Comparison of ENCODE assay signal across 9 cellular contexts in the genomic region with DNA sequence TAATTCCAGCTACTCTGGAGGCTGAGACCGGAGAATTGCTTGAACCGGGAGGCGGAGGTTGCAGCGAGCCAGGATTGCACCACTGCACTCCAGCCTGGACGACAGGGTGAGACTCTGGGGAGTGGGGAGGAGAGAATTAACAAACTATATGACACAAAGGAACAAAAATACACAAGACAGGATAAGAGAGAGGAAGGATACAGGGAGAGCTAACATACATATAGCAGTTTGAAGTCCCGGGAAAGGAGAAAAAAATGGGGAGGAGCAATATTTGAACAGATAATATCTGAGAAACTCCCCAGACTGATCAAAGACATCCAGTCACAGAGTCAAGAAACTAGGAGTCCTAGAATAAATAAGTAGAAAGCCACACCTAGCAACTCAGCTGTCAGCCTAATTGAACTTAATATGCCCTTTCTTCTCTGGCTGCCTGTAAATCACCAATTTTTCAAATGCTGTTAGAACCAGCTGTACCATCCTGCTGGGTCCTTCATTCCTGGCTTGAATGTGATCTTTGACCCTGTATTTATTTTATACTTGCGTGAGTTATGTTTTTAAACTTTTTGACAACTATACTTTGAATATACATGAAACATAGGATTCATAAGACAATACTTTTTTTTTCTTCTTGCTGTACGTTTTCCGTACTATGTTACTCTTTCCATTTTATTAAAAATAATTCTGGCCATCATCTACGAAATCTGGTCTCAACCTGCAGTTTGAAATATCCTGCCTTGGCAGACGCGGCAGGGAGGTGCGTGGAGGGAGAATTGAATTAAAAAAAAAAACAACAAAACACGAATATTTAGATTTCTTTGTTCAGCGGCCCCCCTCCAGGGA. TPM values are rescaled to one million over a fixed set of nuclear protein-coding genes. Genes with fewer than 3 reads are reported as not detected.
DNase-seq lines count a peak whose midpoint lies in the region; FAIRE-seq and TF ChIP-seq lines count a peak whose summit lies in the region.
"Had no signal": no experiment of that assay in that cellular context is flagged by ENCODE, and none has a peak within 500 bp of the region (broad histone marks: within the 10 kb centered on the region; RNA-seq: fewer than 3 reads in every experiment).

No MANE protein-coding gene starts in this region.

- H3K27ac ChIP-seq in kidney (ENCODE audit: low read depth in 2 of 2, low read length in 2 of 2) = no peak overlapping the region
- H3K27ac ChIP-seq in skeletal muscle tissue (ENCODE audit: low read depth, low read length) = peak overlapping the region; percentile 81

- no peaks in the 10 kb centered on the region for H3K36me3 ChIP-seq in kidney (ENCODE audit: control insufficient read depth in 1 of 2, insufficient read depth in 2 of 2, low read length in 2 of 2)
- H3K36me3 ChIP-seq in skeletal muscle tissue (ENCODE audit: control insufficient read depth in 3 of 3, insufficient read depth in 3 of 3, low read length in 3 of 3) = no peaks in the 10 kb centered on the region

- peak overlapping the region; percentile 45 for H3K4me3 ChIP-seq in astrocyte of the cerebellum (ENCODE audit: low read depth, low read length)
- H3K4me3 ChIP-seq in kidney (ENCODE audit: low read length in 2 of 2) = peak overlapping the region; percentile 85 to 90
- H3K4me3 ChIP-seq in skeletal muscle tissue (ENCODE audit: low read length in 3 of 3) = peak overlapping the region; percentile 88 to 93 (median 89)

- FAIRE-seq in kidney (lab: Jason Lieb, UNC) (no peak), GM12892 (lab: Jason Lieb, UNC) (no peak), GM12891 (lab: Jason Lieb, UNC) (no peak)

- H3K9me3 ChIP-seq in kidney (ENCODE audit: control insufficient read depth in 1 of 2, low read length in 2 of 2) (no peaks in the 10 kb centered on the region), skeletal muscle tissue (ENCODE audit: control insufficient read depth in 3 of 3, low read length in 3 of 3) (no peaks in the 10 kb centered on the region)

- peak overlapping the region; percentile 66 to 81 for H3K9ac ChIP-seq in kidney (ENCODE audit: low read length in 2 of 2)
- peak overlapping the region; percentile 85 to 94 (median 91) for H3K9ac ChIP-seq in skeletal muscle tissue (ENCODE audit: low read depth in 1 of 3, low read length in 3 of 3)

- intact Hi-C loops in kidney (cut with DNase I) = no loop called here

- TF ChIP-seq CTCF in astrocyte of the cerebellum (IDR thresholded peaks at IDR 0.05; ENCODE audit: low read depth, low read length, missing control alignments) = no peak
- no peak for TF ChIP-seq CTCF in kidney (IDR thresholded peaks at IDR 0.05; ENCODE audit: borderline replicate concordance, extremely low read depth, insufficient read depth)
- no peak for TF ChIP-seq CTCF in GM13976 (IDR thresholded peaks at IDR 0.05; ENCODE audit: borderline replicate concordance, control extremely low read depth, extremely low read depth, insufficient read depth, missing control alignments)

- H3K4me1 ChIP-seq in kidney (ENCODE audit: control insufficient read depth in 1 of 2, insufficient read depth in 1 of 2, low read depth in 1 of 2, low read length in 2 of 2) (peaks cover 8 to 14% of the 10 kb centered on the region in 2 donors), skeletal muscle tissue (ENCODE audit: control insufficient read depth in 3 of 3, insufficient read depth in 3 of 3, low read length in 3 of 3) (peaks cover 12 to 25% (median 16%) of the 10 kb centered on the region in 3 donors)

- no peaks in the 10 kb centered on the region for H3K27me3 ChIP-seq in skeletal muscle tissue (ENCODE audit: control insufficient read depth in 3 of 3, insufficient read depth in 3 of 3, low read length in 3 of 3)

- DNase-seq in HT-29 (ENCODE audit: low spot score) = peak; percentile 80
- no peak for DNase-seq in astrocyte of the cerebellum (ENCODE audit: low read depth)
- DNase-seq in kidney = no peak
- DNase-seq in GM13976 (ENCODE audit: low spot score) = no peak
- DNase-seq in RKO (ENCODE audit: low spot score) = no peak
- DNase-seq in GM12892 (ENCODE audit: insufficient read length) = no peak
- DNase-seq in GM12891 (ENCODE audit: insufficient read length, low spot score) = no peak
- DNase-seq: NCI-H1694 had no signal

- TF ChIP-seq POLR2A in GM12892 (IDR thresholded peaks at IDR 0.05; ENCODE audit: low read depth, low read length) (no peak), GM12891 (IDR thresholded peaks at IDR 0.05; ENCODE audit: low read depth, low read length) (no peak)

- in situ Hi-C loops in astrocyte of the cerebellum (cut with HindIII; ENCODE audit: low sequenced_read_pairs) (no loop called here), GM13976 (cut with MboI; ENCODE audit: low sequenced_read_pairs, unreplicated experiment) (no loop called here)

TF ChIP-seq in GM12891, 5 proteins besides CTCF, POLR2A, EP300 and RAD21:
- TF ChIP-seq TAF1 (IDR thresholded peaks at IDR 0.05; ENCODE audit: low read depth, low read length) = no peak

RNA-seq across cellular contexts. Expression of a gene that starts 0.9 kb away (rescaled TPM):
- total RNA-seq in HT-29 (2014; rRNA removed; shearing (Covaris generic)) = 1.4 and 2.4 TPM in 2 replicates
- total RNA-seq in kidney (18.5 TPM), skeletal muscle tissue (17.7 TPM)
- 43.3 TPM for polyA plus RNA-seq in kidney (ENCODE audit: insufficient read depth, low read depth, low replicate concordance)
- polyA plus RNA-seq in GM12892 (2012; ENCODE audit: missing spikeins) = 0.55 TPM
- 0.22 TPM for polyA plus RNA-seq in GM12891 (2012; ENCODE audit: low read depth, missing spikeins)

RNA-seq across cellular contexts. Expression of a gene that starts 50.5 kb away (rescaled TPM):
- total RNA-seq in HT-29 (2014; rRNA removed; shearing (Covaris generic)) = not detected in 2 replicates
- total RNA-seq in kidney = not detected
- not detected for polyA plus RNA-seq in kidney (ENCODE audit: insufficient read depth, low read depth, low replicate concordance)
- 9.9 TPM for total RNA-seq in skeletal muscle tissue
- polyA plus RNA-seq in GM12892 (2012; ENCODE audit: missing spikeins) = not detected
- polyA plus RNA-seq in GM12891 (2012; ENCODE audit: low read depth, missing spikeins) = not detected

Comparison
In these comparisons a context has a peak if more than half of its experiments do, and no peak if none do; other contexts are left out.
1. RNA of a gene that starts 50.5 kb away (total RNA-seq): 9.9 TPM in skeletal muscle tissue (single experiment); not detected in kidney (single experiment) and not detected in HT-29; every median in the first group is over 10 times any median in the second.
2. Peak in every context shown above with its lines, with median percentiles within 50 percentile points of each other: H3K4me3 ChIP-seq.